Comparison of ENCODE assay signal across 10 cellular contexts in the genomic region with DNA sequence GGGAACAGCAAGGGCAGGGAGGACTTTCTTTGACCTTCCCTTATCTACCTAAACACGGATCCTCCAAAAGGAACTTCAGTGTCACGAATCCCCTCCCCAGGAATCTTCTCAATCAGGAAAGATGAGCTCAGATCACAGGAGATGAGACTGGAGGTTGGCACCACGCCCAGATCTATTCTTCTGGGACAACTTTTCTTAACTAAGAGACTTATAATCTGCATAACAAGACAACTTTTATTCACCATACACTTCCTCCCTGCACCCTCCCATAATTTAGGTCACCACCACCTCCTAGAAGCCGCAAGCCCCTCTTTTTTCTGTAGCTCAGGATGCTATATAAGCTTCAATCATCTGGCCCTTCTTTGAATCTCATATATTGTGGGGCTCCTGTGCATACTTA.
"Had no signal": no experiment of that assay in that cellular context is flagged by ENCODE, and none has a peak within 500 bp of the region (broad histone marks: within the 10 kb centered on the region; RNA-seq: fewer than 3 reads in every experiment).

No MANE protein-coding gene starts in this region.

- H3K36me3 ChIP-seq: uterus had no signal

- H3K9me3 Mint-ChIP-seq: activated CD4-positive, alpha-beta T cell treated with anti-CD3 and anti-CD28 coated beads, Interleukin-2, amount 10 ng/mL, durations not matched to agents 7 days and 5 days; activated naive CD8-positive, alpha-beta T cell treated with anti-CD3 and anti-CD28 coated beads for 36 hours; activated T-cell treated with anti-CD3 and anti-CD28 coated beads, Interleukin-2, amount 50 U/mL, for 24 hours had no signal

- H3K27ac Mint-ChIP-seq: activated CD4-positive, alpha-beta T cell treated with anti-CD3 and anti-CD28 coated beads, Interleukin-2, amount 10 ng/mL, durations not matched to agents 7 days and 5 days; activated naive CD8-positive, alpha-beta T cell treated with anti-CD3 and anti-CD28 coated beads for 36 hours; activated T-cell treated with anti-CD3 and anti-CD28 coated beads, Interleukin-2, amount 50 U/mL, for 24 hours had no signal

- H3K36me3 Mint-ChIP-seq: activated naive CD8-positive, alpha-beta T cell treated with anti-CD3 and anti-CD28 coated beads for 36 hours had no signal

- H3K4me1 ChIP-seq: uterus had no signal

- H3K9me3 ChIP-seq: uterus had no signal

- H3K4me1 Mint-ChIP-seq: activated naive CD8-positive, alpha-beta T cell treated with anti-CD3 and anti-CD28 coated beads for 36 hours had no signal

- H3K27me3 ChIP-seq: uterus had no signal

- H3K27ac ChIP-seq: uterus had no signal

- H3K27me3 Mint-ChIP-seq: activated CD4-positive, alpha-beta T cell treated with anti-CD3 and anti-CD28 coated beads, Interleukin-2, amount 10 ng/mL, durations not matched to agents 7 days and 5 days; activated naive CD8-positive, alpha-beta T cell treated with anti-CD3 and anti-CD28 coated beads for 36 hours; activated T-cell treated with anti-CD3 and anti-CD28 coated beads, Interleukin-2, amount 50 U/mL, for 24 hours had no signal

- H3K4me3 Mint-ChIP-seq: activated CD4-positive, alpha-beta T cell treated with anti-CD3 and anti-CD28 coated beads, Interleukin-2, amount 10 ng/mL, durations not matched to agents 7 days and 5 days; activated naive CD8-positive, alpha-beta T cell treated with anti-CD3 and anti-CD28 coated beads for 36 hours; activated T-cell treated with anti-CD3 and anti-CD28 coated beads, Interleukin-2, amount 50 U/mL, for 24 hours had no signal

- H3K4me3 ChIP-seq: uterus had no signal

- DNase-seq: activated CD4-positive, alpha-beta T cell treated with anti-CD3 and anti-CD28 coated beads, Interleukin-2, amount 10 ng/mL, durations not matched to agents 7 days and 5 days; activated CD4-positive, CD25-positive, alpha-beta regulatory T cell; activated gamma-delta T cell treated with Interleukin-2 at 50 U/mL for 16 hours; activated naive CD8-positive, alpha-beta T cell treated with anti-CD3 and anti-CD28 coated beads for 36 hours; activated T-cell treated with anti-CD3 and anti-CD28 coated beads, Interleukin-2, amount 50 U/mL, for 24 hours; hippocampal formation; kidney glomerular epithelial cell; retina; stimulated activated CD4-positive, alpha-beta T cell treated with anti-CD3 and anti-CD28 coated beads, Interleukin-4, amount 100 ng/mL, for 4 hours; uterus had no signal
